In the genomic region with DNA sequence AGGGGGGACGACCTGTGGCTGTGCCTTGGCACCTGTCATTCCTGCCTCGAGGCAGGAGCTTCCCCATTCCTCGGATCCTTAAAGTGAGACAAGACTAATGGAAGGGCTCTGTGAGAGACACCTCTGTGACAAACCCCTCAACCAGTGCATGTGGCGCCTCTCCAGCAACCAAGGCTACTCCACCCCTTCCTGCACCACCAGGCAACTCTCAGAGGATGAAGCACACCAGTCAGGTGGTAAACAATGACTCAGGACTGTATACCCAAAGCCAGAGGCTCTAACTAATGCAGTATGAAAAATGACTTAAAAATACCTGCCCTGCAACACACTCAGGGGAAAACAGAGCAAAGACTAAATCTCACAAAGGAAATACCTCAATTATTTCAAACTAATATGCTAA, we compare ENCODE assay signal across 11 cellular contexts.
DNase-seq lines count a peak whose midpoint lies in the region; ATAC-seq and TF ChIP-seq lines count a peak whose summit lies in the region.
"Had no signal": no experiment of that assay in that cellular context is flagged by ENCODE, and none has a peak within 500 bp of the region (broad histone marks: within the 10 kb centered on the region; RNA-seq: fewer than 3 reads in every experiment).

No MANE protein-coding gene starts in this region.

- peak; percentile 86 for ATAC-seq in CD8-positive, alpha-beta T cell
- ATAC-seq in RWPE2 (ENCODE audit: low read depth) (peak; percentile 75), HG03520 (IDR thresholded peaks at IDR 0.05; ENCODE audit: unreplicated experiment) (no peak)
- ATAC-seq in naive thymus-derived CD8-positive, alpha-beta T cell, result peak; percentile 72 to 92

- H3K27me3 ChIP-seq in CD8-positive, alpha-beta T cell (ENCODE audit: insufficient read depth, low read length), result no peaks in the 10 kb centered on the region
- H3K27me3 ChIP-seq in RWPE2 (ENCODE audit: insufficient read depth, poor library complexity, severe bottlenecking) (no peaks in the 10 kb centered on the region), MG63 (no peaks in the 10 kb centered on the region)
- H3K27me3 ChIP-seq: dorsolateral prefrontal cortex had no signal

- H3K4me3 Mint-ChIP-seq in CD8-positive, alpha-beta T cell, result peak overlapping the region; percentile 32
- H3K4me3 Mint-ChIP-seq in naive thymus-derived CD8-positive, alpha-beta T cell, result peak overlapping the region; percentile 32 to 83 (median 66)
- H3K4me3 Mint-ChIP-seq: B cell had no signal

- H3K4me3 ChIP-seq in CD8-positive, alpha-beta T cell (ENCODE audit: low read depth, low read length), result peak overlapping the region; percentile 6
- no peak overlapping the region for H3K4me3 ChIP-seq in RWPE2 (ENCODE audit: severe bottlenecking)
- H3K4me3 ChIP-seq in MG63, result no peak overlapping the region
- H3K4me3 ChIP-seq: dorsolateral prefrontal cortex had no signal

- peak; percentile 12 to 84 (median 64) for DNase-seq in CD8-positive, alpha-beta T cell
- DNase-seq in RWPE2 (ENCODE audit: low spot score) (no peak), NCI-H526 (lab: John Stamatoyannopoulos, UW) (no peak), pons (ENCODE audit: low spot score) (no peak), MG63 (no peak)
- DNase-seq in activated T-helper 9 cell treated with anti-CD3 and anti-CD28 coated beads, Interleukin-2, amount 50 U/mL, for 16 hours (ENCODE audit: low read depth), result peak; percentile 12
- DNase-seq in naive thymus-derived CD8-positive, alpha-beta T cell, result peak in 8 of 10 donors; percentile 18 to 82 (median 48)
- DNase-seq: dorsolateral prefrontal cortex, NCI-H69 had no signal

- H3K36me3 ChIP-seq in CD8-positive, alpha-beta T cell (ENCODE audit: insufficient read depth, low read length), result no peaks in the 10 kb centered on the region
- no peaks in the 10 kb centered on the region for H3K36me3 ChIP-seq in RWPE2 (ENCODE audit: low read depth)
- no peaks in the 10 kb centered on the region for H3K36me3 ChIP-seq in MG63

- TF ChIP-seq CTCF in CD8-positive, alpha-beta T cell (IDR thresholded peaks at IDR 0.05), result no peak
- TF ChIP-seq CTCF in RWPE2 (IDR thresholded peaks at IDR 0.05; ENCODE audit: poor library complexity, severe bottlenecking), result no peak

- no peaks in the 10 kb centered on the region for H3K9me3 ChIP-seq in CD8-positive, alpha-beta T cell (ENCODE audit: low read length)
- no peaks in the 10 kb centered on the region for H3K9me3 ChIP-seq in RWPE2 (ENCODE audit: severe bottlenecking)
- H3K9me3 ChIP-seq in MG63, result no peaks in the 10 kb centered on the region

- H3K27me3 Mint-ChIP-seq in CD8-positive, alpha-beta T cell (ENCODE audit: low read depth), result no peaks in the 10 kb centered on the region
- no peaks in the 10 kb centered on the region for H3K27me3 Mint-ChIP-seq in naive thymus-derived CD8-positive, alpha-beta T cell

- no peaks in the 10 kb centered on the region for H3K36me3 Mint-ChIP-seq in CD8-positive, alpha-beta T cell
- no peaks in the 10 kb centered on the region for H3K36me3 Mint-ChIP-seq in naive thymus-derived CD8-positive, alpha-beta T cell

- CTCF ChIA-PET in CD8-positive, alpha-beta T cell (lab: Charles Lee), result interaction anchor here (0.8 kb wide), 2 partner anchors 13 to 122 kb away, joined by 3 read pairs; no protein-coding TSS in a partner anchor

- peak overlapping the region; percentile 75 for H3K27ac Mint-ChIP-seq in CD8-positive, alpha-beta T cell
- peak overlapping the region in 8 of 10 donors; percentile 23 to 81 (median 66) for H3K27ac Mint-ChIP-seq in naive thymus-derived CD8-positive, alpha-beta T cell
- H3K27ac Mint-ChIP-seq: B cell had no signal

- H3K27ac ChIP-seq in CD8-positive, alpha-beta T cell (ENCODE audit: low read depth, low read length), result no peak overlapping the region
- no peak overlapping the region for H3K27ac ChIP-seq in RWPE2 (ENCODE audit: poor library complexity, severe bottlenecking)
- H3K27ac ChIP-seq: dorsolateral prefrontal cortex had no signal

- intact Hi-C loops in CD8-positive, alpha-beta T cell (cut with DNase I, micrococcal nuclease), result loop anchor here (2.0 to 5.0 kb wide), 3 partner anchors 40 to 122 kb away; no protein-coding TSS in a partner anchor

- H3K4me1 ChIP-seq in CD8-positive, alpha-beta T cell (ENCODE audit: insufficient read depth, low read length), result peaks cover 87% of the 10 kb centered on the region
- peaks cover 13% of the 10 kb centered on the region for H3K4me1 ChIP-seq in RWPE2 (ENCODE audit: insufficient read depth, poor library complexity, severe bottlenecking)

- H3K9me3 Mint-ChIP-seq in CD8-positive, alpha-beta T cell, result no peaks in the 10 kb centered on the region
- no peaks in the 10 kb centered on the region for H3K9me3 Mint-ChIP-seq in naive thymus-derived CD8-positive, alpha-beta T cell

- POLR2A ChIA-PET in CD8-positive, alpha-beta T cell (lab: Charles Lee), result no interaction called here
- POLR2A ChIA-PET in naive thymus-derived CD8-positive, alpha-beta T cell (lab: Charles Lee), result interaction anchor here (0.8 to 1.0 kb wide), 2 partner anchors 9 to 28 kb away, joined by 3 to 5 read pairs; no protein-coding TSS in a partner anchor

- H3K4me1 Mint-ChIP-seq in CD8-positive, alpha-beta T cell (ENCODE audit: low read depth), result peaks cover 87% of the 10 kb centered on the region
- H3K4me1 Mint-ChIP-seq in naive thymus-derived CD8-positive, alpha-beta T cell, result peaks cover 54 to 90% (median 86%) of the 10 kb centered on the region in 4 donors

Comparison
In these comparisons a context has a peak if more than half of its experiments do, and no peak if none do; other contexts are left out.
1. DNase-seq: peak in CD8-positive, alpha-beta T cell (7 of 7), activated T-helper 9 cell treated with anti-CD3 and anti-CD28 coated beads, Interleukin-2, amount 50 U/mL, for 16 hours (single experiment) and naive thymus-derived CD8-positive, alpha-beta T cell (8 of 10); none in RWPE2 (single experiment), NCI-H526 (0 of 2), pons (single experiment) and MG63 (single experiment).